17 cellular contexts compared by ENCODE assay signal in the genomic region with DNA sequence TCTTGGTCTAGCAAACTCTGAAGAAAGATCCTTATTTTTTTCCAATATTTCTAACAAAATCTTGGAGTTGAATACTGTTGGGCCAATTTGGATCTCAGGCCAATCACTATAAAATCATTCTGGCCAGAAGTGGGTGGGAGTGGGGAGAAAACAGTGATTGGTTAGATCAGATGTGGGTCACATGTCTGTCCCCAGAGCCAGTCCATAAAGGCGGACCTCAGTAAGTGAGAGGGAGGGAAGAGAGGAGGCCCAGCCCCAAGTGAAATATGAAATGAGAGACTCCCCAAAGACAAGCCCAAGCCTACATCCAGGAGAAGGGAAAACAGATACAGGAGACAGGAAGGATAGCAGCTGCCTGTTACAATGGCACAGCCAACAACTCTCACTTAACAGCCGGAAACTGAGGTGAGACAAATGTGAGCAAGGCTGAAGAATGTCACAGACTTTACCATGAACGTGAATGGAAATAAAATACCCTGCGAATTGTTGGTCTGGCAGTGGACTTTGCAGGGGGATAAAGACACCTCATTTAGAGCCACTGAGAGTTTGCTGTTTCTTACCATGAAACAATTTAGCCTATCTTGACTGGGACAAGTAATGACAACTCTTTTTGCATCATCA.
DNase-seq lines count a peak whose midpoint lies in the region; ATAC-seq, FAIRE-seq and TF ChIP-seq lines count a peak whose summit lies in the region.
"Had no signal": no experiment of that assay in that cellular context is flagged by ENCODE, and none has a peak within 500 bp of the region (broad histone marks: within the 10 kb centered on the region; RNA-seq: fewer than 3 reads in every experiment).

No MANE protein-coding gene starts in this region.

- TF ChIP-seq CTCF in HepG2 (CRISPR knock-in tag; IDR thresholded peaks at IDR 0.05) = no peak
- no peak for TF ChIP-seq CTCF in right lobe of liver (IDR thresholded peaks at IDR 0.05)
- no peak for TF ChIP-seq CTCF in Panc1 (IDR thresholded peaks at IDR 0.05)
- TF ChIP-seq CTCF in GM12878 (IDR thresholded peaks at IDR 0.05 in 2 of 3, conservative IDR thresholded peaks at IDR 0.05 in 1 of 3; ENCODE audit: control insufficient read depth in 2 of 3, extremely low read depth in 1 of 3, insufficient read depth in 1 of 3, low read depth in 3 of 3, low read length in 3 of 3) = no peak
- no peak for TF ChIP-seq CTCF in nephron progenitor cell (IDR thresholded peaks at IDR 0.05)

- H3K4me1 ChIP-seq in HepG2 (ENCODE audit: insufficient read depth, low read length) = no peaks in the 10 kb centered on the region
- H3K4me1 ChIP-seq in right lobe of liver = no peaks in the 10 kb centered on the region
- H3K4me1 ChIP-seq in Panc1 (ENCODE audit: control insufficient read depth, insufficient read depth, low read length) = peaks cover 25% of the 10 kb centered on the region
- no peaks in the 10 kb centered on the region for H3K4me1 ChIP-seq in GM12878 (ENCODE audit: control insufficient read depth, insufficient read depth, low read length)
- H3K4me1 ChIP-seq: HAP-1 had no signal

- BruUV-seq in HepG2 (replicated peaks; lab: Mats Ljungman, UMichigan) (no TSS peak), Panc1 (replicated peaks; lab: Mats Ljungman, UMichigan) (no TSS peak), GM12878 (replicated peaks; lab: Mats Ljungman, UMichigan) (no TSS peak)

- FAIRE-seq in HepG2 (lab: Jason Lieb, UNC) = no peak
- peak; percentile 47 for FAIRE-seq in GM12878 (lab: Jason Lieb, UNC)
- FAIRE-seq: GM19239, H1 had no signal

- H3K27me3 Mint-ChIP-seq in nephron progenitor cell (ENCODE audit: low read depth, poor library complexity) = peaks cover 3% of the 10 kb centered on the region
- peaks cover 11% of the 10 kb centered on the region for H3K27me3 Mint-ChIP-seq in activated CD8-positive, alpha-beta memory T cell treated with anti-CD3 and anti-CD28 coated beads, Interleukin-2, amount 10 ng/mL, durations not matched to agents 7 days and 5 days
- H3K27me3 Mint-ChIP-seq in activated naive CD8-positive, alpha-beta T cell treated with anti-CD3 and anti-CD28 coated beads, Interleukin-2, amount 50 U/mL, for 24 hours = peaks cover 6% of the 10 kb centered on the region

- POLR2A ChIA-PET in HepG2 (lab: Yijun Ruan, JAX) (no interaction called here), Panc1 (lab: Charles Lee) (no interaction called here), GM12878 (lab: Charles Lee) (no interaction called here)

- H4K20me1 ChIP-seq in HepG2 (ENCODE audit: insufficient read depth, low read length) = no peaks in the 10 kb centered on the region
- no peaks in the 10 kb centered on the region for H4K20me1 ChIP-seq in GM12878 (ENCODE audit: control insufficient read depth, insufficient read depth)
- H4K20me1 ChIP-seq: BLaER1 treated with 17β-estradiol and CSF1 and Interleukin-3, amounts not matched to agents 10 nM and 100 nM had no signal

- H3K79me2 ChIP-seq in HepG2 (ENCODE audit: insufficient read depth, low read length) (no peaks in the 10 kb centered on the region), GM12878 (ENCODE audit: control insufficient read depth, insufficient read depth, low read length) (no peaks in the 10 kb centered on the region)

- TF ChIP-seq RAD21 in HepG2 (CRISPR knock-in tag; IDR thresholded peaks at IDR 0.05) = no peak
- TF ChIP-seq RAD21 in GM12878 (IDR thresholded peaks at IDR 0.05; ENCODE audit: insufficient read depth, low read depth, low read length) = no peak

- H3K9me3 Mint-ChIP-seq in nephron progenitor cell = peaks cover 16% of the 10 kb centered on the region
- H3K9me3 Mint-ChIP-seq in activated CD8-positive, alpha-beta memory T cell treated with anti-CD3 and anti-CD28 coated beads, Interleukin-2, amount 10 ng/mL, durations not matched to agents 7 days and 5 days (ENCODE audit: low read depth) = no peaks in the 10 kb centered on the region
- no peaks in the 10 kb centered on the region for H3K9me3 Mint-ChIP-seq in activated naive CD8-positive, alpha-beta T cell treated with anti-CD3 and anti-CD28 coated beads, Interleukin-2, amount 50 U/mL, for 24 hours

- no peaks in the 10 kb centered on the region for H3K9me3 ChIP-seq in HepG2 (ENCODE audit: low read length)
- H3K9me3 ChIP-seq in right lobe of liver = no peaks in the 10 kb centered on the region
- no peaks in the 10 kb centered on the region for H3K9me3 ChIP-seq in Panc1 (ENCODE audit: control insufficient read depth, insufficient read depth, low read depth, low read length)
- H3K9me3 ChIP-seq in GM12878 (replicated peaks; ENCODE audit: control insufficient read depth, insufficient read depth, low read length) = no peaks in the 10 kb centered on the region
- H3K9me3 ChIP-seq: HAP-1 had no signal

- H3K27ac ChIP-seq in HepG2 (ENCODE audit: extremely low read length, insufficient read depth, low read length) (no peak overlapping the region), right lobe of liver (no peak overlapping the region), Panc1 (ENCODE audit: low read length) (peak overlapping the region; percentile 18; the same call in 1 of the 2 replicates), GM12878 (ENCODE audit: control insufficient read depth, insufficient read depth) (no peak overlapping the region)
- H3K27ac ChIP-seq: BLaER1 treated with 17β-estradiol and CSF1 and Interleukin-3, amounts not matched to agents 10 nM and 100 nM had no signal

- H2AFZ ChIP-seq in HepG2 (ENCODE audit: low read length) (no peak overlapping the region), GM12878 (ENCODE audit: control insufficient read depth, low read depth, low read length) (no peak overlapping the region)

- H3K4me2 ChIP-seq in HepG2 (ENCODE audit: low read depth, low read length) (no peak overlapping the region), GM12878 (ENCODE audit: control insufficient read depth, insufficient read depth) (no peak overlapping the region)
- H3K4me2 ChIP-seq: BLaER1 treated with 17β-estradiol and CSF1 and Interleukin-3, amounts not matched to agents 10 nM and 100 nM had no signal

- H3K36me3 ChIP-seq in HepG2 (replicated peaks in 1 of 2; ENCODE audit: control insufficient read depth in 1 of 2, insufficient read depth in 2 of 2, low read length in 2 of 2) (peaks cover 2 to 10% of the 10 kb centered on the region in 2 experiments; a peak in 3 of 5 replicates), right lobe of liver (no peaks in the 10 kb centered on the region), Panc1 (ENCODE audit: control insufficient read depth, insufficient read depth, low read length) (peaks cover 7% of the 10 kb centered on the region; the same call in 1 of the 2 replicates), GM12878 (ENCODE audit: control insufficient read depth in 2 of 2, insufficient read depth in 2 of 2, low read length in 1 of 2) (no peaks in the 10 kb centered on the region)
- H3K36me3 ChIP-seq: BLaER1 treated with 17β-estradiol and CSF1 and Interleukin-3, amounts not matched to agents 10 nM and 100 nM had no signal

- ATAC-seq in HepG2 = peak; percentile 28; the same call in 2 of the 3 replicates
- ATAC-seq in right lobe of liver = no peak
- ATAC-seq in Panc1 = no peak
- no peak for ATAC-seq in GM12878
- ATAC-seq in activated CD8-positive, alpha-beta memory T cell treated with anti-CD3 and anti-CD28 coated beads, Interleukin-2, amount 10 ng/mL, durations not matched to agents 7 days and 5 days = no peak
- no peak for ATAC-seq in activated naive CD8-positive, alpha-beta T cell treated with anti-CD3 and anti-CD28 coated beads, Interleukin-2, amount 50 U/mL, for 24 hours

- in situ Hi-C loops in HepG2 (cut with HindIII; ENCODE audit: extremely low pct_ligation_motif_present, low pct_unique_long_range_greater_than_20kb) (no loop called here), Panc1 (cut with HindIII; ENCODE audit: low pct_unique_long_range_greater_than_20kb, low sequenced_read_pairs) (no loop called here), GM12878 (cut with MboI) (no loop called here)

- CTCF ChIA-PET in HepG2 (lab: Yijun Ruan, JAX; ENCODE audit: low intra/inter-chr PET ratio, low total read pairs) = no interaction called here
- CTCF ChIA-PET in Panc1 (lab: Charles Lee) = no interaction called here
- CTCF ChIA-PET in GM12878 (lab: Yijun Ruan, JAX) = interaction anchor here (0.8 to 1.4 kb wide), 4 partner anchors 9 to 115 kb away, joined by 3 to 4 read pairs (median 4); no protein-coding TSS in a partner anchor
- CTCF ChIA-PET in activated CD8-positive, alpha-beta memory T cell treated with anti-CD3 and anti-CD28 coated beads, Interleukin-2, amount 10 ng/mL, durations not matched to agents 7 days and 5 days (lab: Charles Lee) = no interaction called here

- no peak for TF ChIP-seq EP300 in HepG2 (IDR thresholded peaks at IDR 0.05; ENCODE audit: low read depth in 2 of 2, low read length in 2 of 2)
- no peak for TF ChIP-seq EP300 in HepG2 (CRISPR knock-in tag; IDR thresholded peaks at IDR 0.05; ENCODE audit: borderline replicate concordance)
- TF ChIP-seq EP300 in GM12878 (IDR thresholded peaks at IDR 0.05; ENCODE audit: borderline replicate concordance in 1 of 2, control insufficient read depth in 1 of 2, low read depth in 2 of 2, low read length in 2 of 2) = no peak

- TF ChIP-seq POLR2A in HepG2 (IDR thresholded peaks at IDR 0.05; ENCODE audit: insufficient read depth in 1 of 2, low read depth in 2 of 2, low read length in 2 of 2) (no peak), right lobe of liver (IDR thresholded peaks at IDR 0.05) (no peak), GM12878 (IDR thresholded peaks at IDR 0.05; ENCODE audit: low read depth, low read length) (no peak)

- intact Hi-C loops in HepG2 (cut with micrococcal nuclease; ENCODE audit: unreplicated experiment) = loop anchor here (10.0 kb wide), 1 partner anchor 144 kb away; a partner anchor contains a TSS
- intact Hi-C loops in right lobe of liver (cut with DNase I) = no loop called here
- intact Hi-C loops in Panc1 (cut with micrococcal nuclease; ENCODE audit: unreplicated experiment) = no loop called here
- intact Hi-C loops in GM12878 (cut with micrococcal nuclease; ENCODE audit: unreplicated experiment) = no loop called here

- H3K27ac Mint-ChIP-seq in nephron progenitor cell = peak overlapping the region; percentile 47
- no peak overlapping the region for H3K27ac Mint-ChIP-seq in activated CD8-positive, alpha-beta memory T cell treated with anti-CD3 and anti-CD28 coated beads, Interleukin-2, amount 10 ng/mL, durations not matched to agents 7 days and 5 days
- no peak overlapping the region for H3K27ac Mint-ChIP-seq in activated naive CD8-positive, alpha-beta T cell treated with anti-CD3 and anti-CD28 coated beads, Interleukin-2, amount 50 U/mL, for 24 hours
- H3K27ac Mint-ChIP-seq: CD4-positive, CD25-positive, alpha-beta regulatory T cell had no signal

- H3K4me3 Mint-ChIP-seq in nephron progenitor cell = no peak overlapping the region
- H3K4me3 Mint-ChIP-seq in activated CD8-positive, alpha-beta memory T cell treated with anti-CD3 and anti-CD28 coated beads, Interleukin-2, amount 10 ng/mL, durations not matched to agents 7 days and 5 days = no peak overlapping the region
- no peak overlapping the region for H3K4me3 Mint-ChIP-seq in activated naive CD8-positive, alpha-beta T cell treated with anti-CD3 and anti-CD28 coated beads, Interleukin-2, amount 50 U/mL, for 24 hours
- H3K4me3 Mint-ChIP-seq: CD4-positive, CD25-positive, alpha-beta regulatory T cell had no signal

- WGBS in HepG2 (ENCODE audit: low lambda C conversion rate) = 92% methylated on average over 4 of the region's 4 CpGs
- WGBS in right lobe of liver (ENCODE audit: insufficient coverage, low coverage, low lambda C conversion rate, missing lambda C conversion rate) = 67% methylated on average over 1 of the region's 4 CpGs
- WGBS in GM12878 (ENCODE audit: insufficient coverage, insufficient replicate concordance, low lambda C conversion rate, missing lambda C conversion rate) = 39% methylated on average over 4 of the region's 4 CpGs

- SMC1A ChIA-PET in GM12878 (lab: Charles Lee; ENCODE audit: uncharacterized antibody, unreplicated experiment) = interaction anchor here (0.5 to 1.2 kb wide), 3 partner anchors 39 to 113 kb away, joined by 3 to 4 read pairs (median 3); no protein-coding TSS in a partner anchor

- peaks cover 36% of the 10 kb centered on the region for H3K4me1 Mint-ChIP-seq in nephron progenitor cell
- no peaks in the 10 kb centered on the region for H3K4me1 Mint-ChIP-seq in activated CD8-positive, alpha-beta memory T cell treated with anti-CD3 and anti-CD28 coated beads, Interleukin-2, amount 10 ng/mL, durations not matched to agents 7 days and 5 days
- H3K4me1 Mint-ChIP-seq in activated naive CD8-positive, alpha-beta T cell treated with anti-CD3 and anti-CD28 coated beads, Interleukin-2, amount 50 U/mL, for 24 hours = no peaks in the 10 kb centered on the region
- H3K4me1 Mint-ChIP-seq: CD4-positive, CD25-positive, alpha-beta regulatory T cell had no signal

- H3K4me3 ChIP-seq in HepG2 (replicated peaks in 1 of 3; ENCODE audit: insufficient read depth in 1 of 3, low read depth in 2 of 3, low read length in 3 of 3) (no peak overlapping the region), right lobe of liver (no peak overlapping the region), Panc1 (ENCODE audit: low read depth in 2 of 2, low read length in 2 of 2) (no peak overlapping the region), GM12878 (no peak overlapping the region)
- H3K4me3 ChIP-seq: BLaER1 treated with 17β-estradiol and CSF1 and Interleukin-3, amounts not matched to agents 10 nM and 100 nM; HAP-1 had no signal

- H3K9ac ChIP-seq in HepG2 (ENCODE audit: insufficient read depth, low read depth, low read length) (no peak overlapping the region), GM12878 (ENCODE audit: control insufficient read depth, insufficient read depth, low read length) (no peak overlapping the region)
- H3K9ac ChIP-seq: BLaER1 treated with 17β-estradiol and CSF1 and Interleukin-3, amounts not matched to agents 10 nM and 100 nM had no signal

- H3K36me3 Mint-ChIP-seq in nephron progenitor cell (ENCODE audit: low read depth) = peaks cover 46% of the 10 kb centered on the region
- H3K36me3 Mint-ChIP-seq in activated CD8-positive, alpha-beta memory T cell treated with anti-CD3 and anti-CD28 coated beads, Interleukin-2, amount 10 ng/mL, durations not matched to agents 7 days and 5 days = no peaks in the 10 kb centered on the region
- no peaks in the 10 kb centered on the region for H3K36me3 Mint-ChIP-seq in activated naive CD8-positive, alpha-beta T cell treated with anti-CD3 and anti-CD28 coated beads, Interleukin-2, amount 50 U/mL, for 24 hours (ENCODE audit: low read depth)
- H3K36me3 Mint-ChIP-seq: CD4-positive, CD25-positive, alpha-beta regulatory T cell had no signal

- DNase-seq in HepG2 (ENCODE audit: low spot score) (no peak), right lobe of liver (no peak), Panc1 (ENCODE audit: low read depth, low spot score) (no peak), GM12878 (ENCODE audit: low read depth, low spot score) (no peak), nephron progenitor cell (no peak), NCI-H345 (lab: John Stamatoyannopoulos, UW) (no peak)
- DNase-seq in activated CD8-positive, alpha-beta memory T cell treated with anti-CD3 and anti-CD28 coated beads, Interleukin-2, amount 10 ng/mL, durations not matched to agents 7 days and 5 days = no peak
- DNase-seq in activated naive CD8-positive, alpha-beta T cell treated with anti-CD3 and anti-CD28 coated beads, Interleukin-2, amount 50 U/mL, for 24 hours = no peak
- DNase-seq: 8988T; ACHN; CD4-positive, CD25-positive, alpha-beta regulatory T cell; DMS79; IMR-90 had no signal

- RAD21 ChIA-PET in GM12878 (lab: Charles Lee; ENCODE audit: unreplicated experiment) = no interaction called here

- H3K27me3 ChIP-seq in HepG2 (ENCODE audit: control insufficient read depth in 1 of 2, insufficient read depth in 2 of 2, low read length in 2 of 2) (no peaks in the 10 kb centered on the region), right lobe of liver (no peaks in the 10 kb centered on the region), Panc1 (ENCODE audit: control insufficient read depth, insufficient read depth, low read length) (no peaks in the 10 kb centered on the region), GM12878 (replicated peaks in 1 of 2; ENCODE audit: control insufficient read depth in 2 of 2, insufficient read depth in 2 of 2, low read length in 1 of 2) (no peaks in the 10 kb centered on the region)
- H3K27me3 ChIP-seq: BLaER1 treated with 17β-estradiol and CSF1 and Interleukin-3, amounts not matched to agents 10 nM and 100 nM had no signal
